Comparison of ENCODE assay signal across 9 cellular contexts in genomic region chr9:117744856-117745389, GRCh38. TPM values are rescaled to one million over a fixed set of nuclear protein-coding genes. Genes with fewer than 3 reads are reported as not detected.
DNase-seq lines count a peak whose midpoint lies in the region; ATAC-seq lines count a peak whose summit lies in the region.
"Had no signal": no experiment of that assay in that cellular context is flagged by ENCODE, and none has a peak within 500 bp of the region (broad histone marks: within the 10 kb centered on the region; RNA-seq: fewer than 3 reads in every experiment).

No MANE protein-coding gene starts in this region.

- ATAC-seq in Right ventricle myocardium inferior (peak; percentile 62), aorta (ENCODE audit: low FRiP score) (peak; percentile 26), HG02642 (IDR thresholded peaks at IDR 0.05; ENCODE audit: poor library complexity, unreplicated experiment) (no peak)

- H3K27ac ChIP-seq in caudate nucleus (ENCODE audit: low read depth, low read length) (peak overlapping the region; percentile 36), aorta (ENCODE audit: low read depth in 1 of 2, low read length in 2 of 2) (no peak overlapping the region)
- H3K27ac ChIP-seq: KMS-11 had no signal

- DNase-seq in Right ventricle myocardium inferior (ENCODE audit: missing footprints) (peak; percentile 70), cardiac septum (ENCODE audit: low spot score) (no peak), caudate nucleus (lab: John Stamatoyannopoulos, UW) (peak in 48 of 61 donors; percentile 9 to 63 (median 32)), medulla oblongata (ENCODE audit: extremely low spot score) (peak; percentile 58), aorta (peak in 1 of 2 donors; percentile 50), SKM-1 (lab: John Stamatoyannopoulos, UW; ENCODE audit: unreplicated experiment) (no peak), activated T-cell treated with anti-CD3 and anti-CD28 coated beads for 4 hours (no peak)

- intact Hi-C loops in Right ventricle myocardium inferior (cut with DNase I): loop anchor here (5.0 kb wide), 1 partner anchor 38 kb away; no protein-coding TSS in a partner anchor
- intact Hi-C loops in cardiac septum (cut with DNase I): no loop called here
- intact Hi-C loops in aorta (cut with DNase I): no loop called here

- 2 to 4% methylated on average over 45 to 46 of the region's 46 CpGs for WGBS in aorta, 2 donors

- no peaks in the 10 kb centered on the region for H3K36me3 ChIP-seq in aorta (ENCODE audit: control insufficient read depth in 1 of 2, insufficient read depth in 2 of 2, low read length in 1 of 2)

- H3K4me3 ChIP-seq in aorta (ENCODE audit: low read length in 2 of 2): peak overlapping the region; percentile 13 to 29

- H3K4me1 ChIP-seq in aorta (ENCODE audit: control insufficient read depth in 1 of 2, insufficient read depth in 2 of 2, low read length in 2 of 2): no peaks in the 10 kb centered on the region

- no peaks in the 10 kb centered on the region for H3K27me3 ChIP-seq in aorta (ENCODE audit: control insufficient read depth in 1 of 2, insufficient read depth in 2 of 2, low read length in 1 of 2)

- H3K9me3 ChIP-seq in aorta (ENCODE audit: control insufficient read depth, low read length): no peaks in the 10 kb centered on the region

RNA-seq across cellular contexts. Expression of gene TLR4, which starts 40.7 kb away (rescaled TPM):
- 16.8 TPM for total RNA-seq in Right ventricle myocardium inferior
- total RNA-seq in cardiac septum: 7.5 TPM
- 10 to 100 TPM; 35.0 to 37.2 TPM for total RNA-seq in aorta
- 10 to 100 TPM; 12.8 to 17.9 TPM for polyA plus RNA-seq in aorta

Comparison
In these comparisons a context has a peak if more than half of its experiments do, and no peak if none do; other contexts are left out.
1. DNase-seq: peak in Right ventricle myocardium inferior (single experiment), caudate nucleus (48 of 61) and medulla oblongata (single experiment); none in cardiac septum (single experiment), SKM-1 (single experiment) and activated T-cell treated with anti-CD3 and anti-CD28 coated beads for 4 hours (single experiment).